In genomic region chr19:48496959-48497727, GRCh38 we compare ENCODE assay signal across 15 cellular contexts. TPM values are rescaled to one million over a fixed set of nuclear protein-coding genes. Genes with fewer than 3 reads are reported as not detected.
A peak's percentile ranks its signal among the peaks of the same experiment; 100 is the strongest.
DNase-seq lines count a peak whose midpoint lies in the region; ATAC-seq and TF ChIP-seq lines count a peak whose summit lies in the region.
"Had no signal": no experiment of that assay in that cellular context is flagged by ENCODE, and none has a peak within 500 bp of the region (broad histone marks: within the 10 kb centered on the region; RNA-seq: fewer than 3 reads in every experiment).

No MANE protein-coding gene starts in this region.

- WGBS in heart left ventricle, 4 donors: 70 to 83% (median 79%) methylated on average over 36 to 45 of the region's 45 CpGs
- 90 to 93% methylated on average over 25 to 45 of the region's 45 CpGs for WGBS in endodermal cell (ENCODE audit: insufficient coverage in 1 of 2, insufficient read length in 1 of 2), 2 experiments

- H3K36me3 ChIP-seq in left ventricle myocardium inferior: no peaks in the 10 kb centered on the region
- H3K36me3 ChIP-seq in heart left ventricle: no peaks in the 10 kb centered on the region
- no peaks in the 10 kb centered on the region for H3K36me3 ChIP-seq in endodermal cell (ENCODE audit: control insufficient read depth, insufficient read depth, low read length)

- H3K4me1 ChIP-seq in left ventricle myocardium inferior (peaks cover 24% of the 10 kb centered on the region), heart left ventricle (peaks cover 0 to 34% (median 10%) of the 10 kb centered on the region in 12 donors), endodermal cell (ENCODE audit: control insufficient read depth, insufficient read depth, low read length) (no peaks in the 10 kb centered on the region)

- TF ChIP-seq CTCF in left ventricle myocardium inferior (IDR thresholded peaks at IDR 0.05; ENCODE audit: borderline replicate concordance): no peak
- no peak for TF ChIP-seq CTCF in heart left ventricle (IDR thresholded peaks at IDR 0.05)
- no peak for TF ChIP-seq CTCF in endodermal cell (conservative IDR thresholded peaks at IDR 0.05)

- peaks cover 7% of the 10 kb centered on the region for H3K4me1 Mint-ChIP-seq in endodermal cell

- no peak overlapping the region for H3K9ac ChIP-seq in endodermal cell (ENCODE audit: extremely low read depth, low read length, poor library complexity, severe bottlenecking)

- H3K27ac ChIP-seq in left ventricle myocardium inferior (replicated peaks): no peak overlapping the region
- H3K27ac ChIP-seq in heart left ventricle: no peak overlapping the region
- H3K27ac ChIP-seq in endodermal cell (ENCODE audit: low read depth, low read length): no peak overlapping the region

- no peaks in the 10 kb centered on the region for H3K9me3 Mint-ChIP-seq in endodermal cell

- TF ChIP-seq POLR2A in heart left ventricle (IDR thresholded peaks at IDR 0.05): no peak

- H3K4me3 ChIP-seq in left ventricle myocardium inferior (peak overlapping the region; percentile 42), heart left ventricle (peak overlapping the region in 2 of 12 donors; percentile 23 to 29), endodermal cell (ENCODE audit: low read length) (no peak overlapping the region)

- peaks cover 11% of the 10 kb centered on the region for H3K27me3 Mint-ChIP-seq in endodermal cell (ENCODE audit: insufficient read depth)

- no peak overlapping the region for H3K4me3 Mint-ChIP-seq in endodermal cell
- H3K4me3 Mint-ChIP-seq: HFFc6 had no signal

- DNase-seq in left ventricle myocardium inferior: no peak
- DNase-seq in heart left ventricle: no peak
- peak; percentile 35 for DNase-seq in NCI-H69 (lab: John Stamatoyannopoulos, UW)
- DNase-seq in endodermal cell: peak; percentile 44
- no peak for DNase-seq in kidney tubule cell (ENCODE audit: low spot score)
- no peak for DNase-seq in AG08396 (ENCODE audit: low spot score)
- DNase-seq: GOT3, HFFc6, MM.1S, NCI-H1105 treated with DMSO at 0.1 percent for 48 hours, NCI-H1930, NCI-H2171, NCI-H446 treated with DMSO at 0.1 percent for 48 hours, SIG-M5 had no signal

- intact Hi-C loops in left ventricle myocardium inferior (cut with micrococcal nuclease) (no loop called here), heart left ventricle (cut with DNase I) (no loop called here)

- H3K9me3 ChIP-seq in left ventricle myocardium inferior (replicated peaks) (no peaks in the 10 kb centered on the region), heart left ventricle (no peaks in the 10 kb centered on the region), endodermal cell (ENCODE audit: control insufficient read depth, low read length) (no peaks in the 10 kb centered on the region)

- H3K27me3 ChIP-seq in left ventricle myocardium inferior (ENCODE audit: low read depth) (peaks cover 52% of the 10 kb centered on the region), heart left ventricle (peaks cover 13 to 51% (median 31%) of the 10 kb centered on the region in 9 donors), endodermal cell (ENCODE audit: control insufficient read depth, insufficient read depth, low read length, poor library complexity, severe bottlenecking) (no peaks in the 10 kb centered on the region)

- ATAC-seq in heart left ventricle (no peak), GM21381 (IDR thresholded peaks at IDR 0.05; ENCODE audit: unreplicated experiment) (no peak)

- H3K27ac Mint-ChIP-seq in endodermal cell: no peak overlapping the region
- H3K27ac Mint-ChIP-seq: HFFc6 had no signal

- peaks cover 6% of the 10 kb centered on the region for H3K36me3 Mint-ChIP-seq in endodermal cell (ENCODE audit: low read depth)

RNA-seq across cellular contexts. Expression of gene LMTK3, which starts 14.5 kb away (rescaled TPM):
- total RNA-seq in left ventricle myocardium inferior (1.1 TPM), heart left ventricle (1 to 10 TPM in 6 of 9 donors, under 1 TPM in 3; 0.50 to 1.9 (median 1.4) TPM), endodermal cell (10 to 100 TPM; 11.1 to 14.5 TPM)
- under 1 TPM; 0.19 to 0.99 TPM for polyA plus RNA-seq in heart left ventricle
- polyA plus RNA-seq in endodermal cell (2013, experiment 1 of 2): 9.3 TPM
- polyA plus RNA-seq in endodermal cell (2013, experiment 2 of 2): 7.6 TPM

RNA-seq across cellular contexts. Expression of gene CYTH2, which starts 28.0 kb away (rescaled TPM):
- total RNA-seq in left ventricle myocardium inferior (32.1 TPM), heart left ventricle (10 to 100 TPM; 12.3 to 47.3 (median 31.0) TPM), endodermal cell (100 to 1,000 TPM; 106 to 133 TPM)
- polyA plus RNA-seq in heart left ventricle: 10 to 100 TPM; 21.0 to 55.3 TPM
- 133 TPM for polyA plus RNA-seq in endodermal cell (2013, experiment 1 of 2)
- 112 TPM for polyA plus RNA-seq in endodermal cell (2013, experiment 2 of 2)

RNA-seq across cellular contexts. Expression of gene KCNJ14, which starts 41.8 kb away (rescaled TPM):
- total RNA-seq in left ventricle myocardium inferior (0.27 TPM), heart left ventricle (1 to 10 TPM in 1 of 9 donors, under 1 TPM in 8; 0.20 to 2.0 (median 0.40) TPM), endodermal cell (1 to 10 TPM in 1 of 2 donors, under 1 TPM in 1; 0.73 to 1.1 TPM)
- under 1 TPM; 0.23 to 0.83 TPM for polyA plus RNA-seq in heart left ventricle
- polyA plus RNA-seq in endodermal cell (2013, experiment 1 of 2): 0.43 TPM
- 0.62 TPM for polyA plus RNA-seq in endodermal cell (2013, experiment 2 of 2)

RNA-seq across cellular contexts. Expression of gene GRWD1, which starts 51.4 kb away (rescaled TPM):
- total RNA-seq in left ventricle myocardium inferior (17.0 TPM), heart left ventricle (10 to 100 TPM; 13.9 to 24.7 (median 19.0) TPM), endodermal cell (10 to 100 TPM; 36.6 to 39.2 TPM)
- polyA plus RNA-seq in heart left ventricle: 10 to 100 TPM in 1 of 2 donors, 1 to 10 TPM in 1; 5.1 to 35.4 TPM
- 15.0 TPM for polyA plus RNA-seq in endodermal cell (2013, experiment 1 of 2)
- polyA plus RNA-seq in endodermal cell (2013, experiment 2 of 2): 15.6 TPM

RNA-seq across cellular contexts. Expression of gene SULT2B1, which starts 54.8 kb away (rescaled TPM):
- total RNA-seq in left ventricle myocardium inferior: 0.33 TPM
- total RNA-seq in heart left ventricle: under 1 TPM in 1 of 9 donors, not detected in 8; 0.45 TPM
- polyA plus RNA-seq in heart left ventricle: under 1 TPM in 1 of 2 donors, not detected in 1; 0.19 TPM
- 1 to 10 TPM in 1 of 2 donors, under 1 TPM in 1; 0.35 to 2.4 TPM for total RNA-seq in endodermal cell
- polyA plus RNA-seq in endodermal cell (2013, experiment 1 of 2): 0.18 TPM
- polyA plus RNA-seq in endodermal cell (2013, experiment 2 of 2): 0.29 TPM

Comparison
In these comparisons a context has a peak if more than half of its experiments do, and no peak if none do; other contexts are left out.
1. DNase-seq: peak in NCI-H69 (single experiment) and endodermal cell (single experiment); none in left ventricle myocardium inferior (single experiment), heart left ventricle (0 of 5), kidney tubule cell (single experiment) and AG08396 (single experiment).